ENCODE assay signal across 26 cellular contexts in genomic region chr16:79359082-79359481, GRCh38.
"Had no signal": no experiment of that assay in that cellular context is flagged by ENCODE, and none has a peak within 500 bp of the region (broad histone marks: within the 10 kb centered on the region; RNA-seq: fewer than 3 reads in every experiment).

No MANE protein-coding gene starts in this region.

- ATAC-seq: esophagus mucosa; gastrocnemius medialis; left cardiac atrium; left lung; lower lobe of right lung; mucosa of descending colon; naive thymus-derived CD8-positive, alpha-beta T cell had no signal

- H3K4me1 ChIP-seq: colonic mucosa, left lung, lower lobe of right lung had no signal

- H3K9me3 ChIP-seq: colonic mucosa, esophagus squamous epithelium, gastrocnemius medialis, left lung, lower lobe of right lung, mucosa of descending colon had no signal

- DNase-seq: colonic mucosa; dermis blood vessel endothelial cell; dorsolateral prefrontal cortex; effector CD4-positive, alpha-beta T cell; effector memory CD4-positive, alpha-beta T cell; endodermal cell; erythroblast; esophagus squamous epithelium; foreskin fibroblast; foreskin melanocyte; gastrocnemius medialis; glutamatergic neuron; head of caudate nucleus; heart right ventricle; hippocampal formation; left cardiac atrium; left lung; left ventricle myocardium superior; lower lobe of right lung; mucosa of descending colon; naive B cell; naive thymus-derived CD8-positive, alpha-beta T cell had no signal

- H3K4me1 Mint-ChIP-seq: memory B cell, mesothelial cell of epicardium, naive B cell had no signal

- H3K4me3 Mint-ChIP-seq: endodermal cell; memory B cell; mesothelial cell of epicardium; naive B cell; naive thymus-derived CD8-positive, alpha-beta T cell had no signal

- H3K36me3 Mint-ChIP-seq: memory B cell; mesothelial cell of epicardium; naive B cell; naive thymus-derived CD8-positive, alpha-beta T cell had no signal

- H3K27ac ChIP-seq: colonic mucosa, dorsolateral prefrontal cortex, epithelial cell of prostate, esophagus squamous epithelium, left lung, lower lobe of right lung had no signal

- H3K27me3 ChIP-seq: colonic mucosa, esophagus squamous epithelium, gastrocnemius medialis, left lung had no signal

- H3K4me3 ChIP-seq: colonic mucosa, dorsolateral prefrontal cortex, esophagus squamous epithelium, gastrocnemius medialis, heart right ventricle, left lung, lower lobe of right lung, mucosa of descending colon had no signal

- H3K27ac Mint-ChIP-seq: endodermal cell, memory B cell, mesothelial cell of epicardium, naive B cell had no signal

- H3K36me3 ChIP-seq: colonic mucosa, esophagus squamous epithelium, gastrocnemius medialis, heart right ventricle, left lung, lower lobe of right lung had no signal

- H3K9me3 Mint-ChIP-seq: endodermal cell; memory B cell; naive thymus-derived CD8-positive, alpha-beta T cell had no signal
